8 cellular contexts compared by ENCODE assay signal in the genomic region with DNA sequence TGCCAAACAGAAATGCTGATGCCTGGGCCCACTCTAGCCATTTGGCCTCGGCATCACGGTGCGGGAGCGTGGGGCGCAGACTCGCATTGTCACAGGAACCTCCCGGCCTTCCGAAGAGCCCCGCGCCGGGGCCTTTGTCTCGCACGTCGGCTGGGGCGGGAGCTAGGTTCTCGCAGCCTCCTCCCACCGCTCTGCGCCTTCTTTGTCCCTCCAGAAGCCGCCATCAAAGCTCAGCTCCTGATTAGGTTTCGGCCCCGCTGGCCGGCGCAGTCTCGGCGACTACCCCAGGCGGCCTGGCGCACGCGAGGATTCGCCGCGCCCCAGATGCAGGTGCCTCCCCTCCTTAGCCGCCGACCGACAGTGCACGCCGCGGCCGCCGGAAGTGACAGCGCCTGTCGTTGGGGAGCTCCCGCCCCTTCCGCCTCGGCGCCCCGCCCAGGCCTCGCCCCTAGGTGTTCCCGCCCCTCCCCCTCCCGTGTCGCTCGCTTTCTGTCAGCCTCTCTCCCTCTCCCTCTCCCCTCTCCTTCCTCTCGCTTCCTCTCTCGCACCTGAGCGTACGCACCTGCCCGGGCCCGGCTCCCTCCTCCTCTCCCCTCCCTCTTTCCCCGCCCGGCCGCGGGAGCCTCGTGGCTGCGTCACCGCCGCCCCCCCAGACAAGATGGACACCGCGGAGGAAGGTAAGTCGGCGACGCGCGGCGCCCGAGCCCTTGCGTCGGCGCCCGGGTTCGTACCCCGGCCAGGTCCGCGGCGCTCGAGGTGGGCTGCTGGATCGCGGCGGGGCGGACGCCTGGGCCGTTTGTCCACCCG. TPM values are rescaled to one million over a fixed set of nuclear protein-coding genes. Genes with fewer than 3 reads are reported as not detected.
DNase-seq lines count a peak whose midpoint lies in the region; ATAC-seq and TF ChIP-seq lines count a peak whose summit lies in the region.

Gene MARCHF6, plus strand, starts transcription at position 455 of the 807 bp plus-strand sequence. Its CDS starts 204 bp downstream, at position 659.

- intact Hi-C loops in activated CD4-positive, alpha-beta T cell treated with anti-CD3 and anti-CD28 coated beads for 36 hours (cut with DNase I, micrococcal nuclease) = loop anchor here (1.0 to 10.0 kb wide), 9 partner anchors 69 to 408 kb away; partner anchors contain the start of genes ANKRD33B (in 2 of the 2), CCT5 (in 2 of the 2) and DAP (in 1 of the 2)

- H3K27me3 Mint-ChIP-seq in activated CD4-positive, alpha-beta T cell treated with anti-CD3 and anti-CD28 coated beads for 36 hours = no peaks in the 10 kb centered on the region
- no peaks in the 10 kb centered on the region for H3K27me3 Mint-ChIP-seq in chondrocyte (ENCODE audit: low read depth)

- peak; percentile 95 for TF ChIP-seq POLR2A in GM19193 (IDR thresholded peaks at IDR 0.05; ENCODE audit: extremely low read depth, insufficient read depth, insufficient read length)

- H3K4me3 Mint-ChIP-seq in activated CD4-positive, alpha-beta T cell treated with anti-CD3 and anti-CD28 coated beads for 36 hours = peak within 1 kb of the TSS; percentile 97
- peak within 1 kb of the TSS; percentile 97 for H3K4me3 Mint-ChIP-seq in chondrocyte (ENCODE audit: unreplicated experiment)

- DNase-seq in AG20443 (ENCODE audit: low spot score) (peak; percentile 95), NCI-H510A treated with DMSO at 0.1 percent for 48 hours (lab: John Stamatoyannopoulos, UW) (peak; percentile 98), chondrocyte (ENCODE audit: low spot score) (peak; percentile 98), kidney glomerular epithelial cell (lab: John Stamatoyannopoulos, UW) (peak; percentile 83)
- peak; percentile 98 for DNase-seq in activated CD4-positive, alpha-beta T cell treated with anti-CD3 and anti-CD28 coated beads for 36 hours
- peak; percentile 90 to 92 for DNase-seq in stimulated activated CD4-positive, alpha-beta T cell treated with anti-CD3 and anti-CD28 coated beads, Interleukin-15, amount 100 ng/mL, for 48 hours (ENCODE audit: low read depth in 2 of 2)

- H3K27ac Mint-ChIP-seq in activated CD4-positive, alpha-beta T cell treated with anti-CD3 and anti-CD28 coated beads for 36 hours = peak within 1 kb of the TSS; percentile 99
- H3K27ac Mint-ChIP-seq in chondrocyte (ENCODE audit: unreplicated experiment) = peak within 1 kb of the TSS; percentile 99

- POLR2A ChIA-PET in activated CD4-positive, alpha-beta T cell treated with anti-CD3 and anti-CD28 coated beads for 36 hours (lab: Charles Lee) = interaction anchor here (0.5 to 1.9 kb wide), 8 partner anchors 11 to 331 kb away, joined by 3 to 11 read pairs (median 4); partner anchors contain the start of genes ATPSCKMT and CCT5

- peak; percentile 92 for ATAC-seq in HG03439 (IDR thresholded peaks at IDR 0.05; ENCODE audit: unreplicated experiment)
- ATAC-seq in activated CD4-positive, alpha-beta T cell treated with anti-CD3 and anti-CD28 coated beads for 36 hours = peak; percentile 81

- CTCF ChIA-PET in activated CD4-positive, alpha-beta T cell treated with anti-CD3 and anti-CD28 coated beads for 36 hours (lab: Charles Lee) = interaction anchor here (1.1 to 1.5 kb wide), 3 partner anchors 9 to 71 kb away, joined by 3 to 4 read pairs (median 4); no protein-coding TSS in a partner anchor

- H3K36me3 Mint-ChIP-seq in activated CD4-positive, alpha-beta T cell treated with anti-CD3 and anti-CD28 coated beads for 36 hours (ENCODE audit: low read depth) = peaks cover 9% of the 10 kb centered on the region
- no peaks in the 10 kb centered on the region for H3K36me3 Mint-ChIP-seq in chondrocyte (ENCODE audit: low read depth)

- peaks cover 39% of the 10 kb centered on the region for H3K4me1 Mint-ChIP-seq in activated CD4-positive, alpha-beta T cell treated with anti-CD3 and anti-CD28 coated beads for 36 hours
- H3K4me1 Mint-ChIP-seq in chondrocyte (ENCODE audit: low read depth) = peaks cover 49% of the 10 kb centered on the region

- no peaks in the 10 kb centered on the region for H3K9me3 Mint-ChIP-seq in activated CD4-positive, alpha-beta T cell treated with anti-CD3 and anti-CD28 coated beads for 36 hours (ENCODE audit: low read depth)
- no peaks in the 10 kb centered on the region for H3K9me3 Mint-ChIP-seq in chondrocyte (ENCODE audit: low read depth)

- TF ChIP-seq CTCF in chondrocyte (IDR thresholded peaks at IDR 0.05) = no peak

RNA-seq across cellular contexts. Expression of gene MARCHF6, which starts in this region (rescaled TPM):
- total RNA-seq in activated CD4-positive, alpha-beta T cell treated with anti-CD3 and anti-CD28 coated beads for 36 hours = 10 to 100 TPM; 67.3 to 92.2 TPM
- 143 to 197 TPM (median 149 TPM) in 3 replicates for total RNA-seq in chondrocyte

Comparison
In these comparisons a context has a peak if more than half of its experiments do, and no peak if none do; other contexts are left out.
1. Peak in every context shown above with its lines: DNase-seq and ATAC-seq.